ENCODE assay signal across 17 cellular contexts in genomic region chr1:29584362-29584761, GRCh38.
DNase-seq lines count a peak whose midpoint lies in the region; ATAC-seq, FAIRE-seq and TF ChIP-seq lines count a peak whose summit lies in the region.
"Had no signal": no experiment of that assay in that cellular context is flagged by ENCODE, and none has a peak within 500 bp of the region (broad histone marks: within the 10 kb centered on the region; RNA-seq: fewer than 3 reads in every experiment).

No MANE protein-coding gene starts in this region.

- H3K4me2 ChIP-seq in keratinocyte (ENCODE audit: control insufficient read depth, extremely low read depth, insufficient read depth, low read depth, low read length) (peak overlapping the region; percentile 47), PC-9 (no peak overlapping the region)

- no peak for TF ChIP-seq CTCF in RWPE2 (IDR thresholded peaks at IDR 0.05; ENCODE audit: poor library complexity, severe bottlenecking)
- no peak for TF ChIP-seq CTCF in coronary artery (IDR thresholded peaks at IDR 0.05)
- TF ChIP-seq CTCF in keratinocyte (optimal IDR thresholded peaks at IDR 0.05 in 1 of 3, IDR thresholded peaks at IDR 0.05 in 1 of 3, conservative IDR thresholded peaks at IDR 0.05 in 1 of 3; ENCODE audit: extremely low read depth in 1 of 3, insufficient read depth in 2 of 3, low read length in 3 of 3), result no peak
- TF ChIP-seq CTCF in vagina (IDR thresholded peaks at IDR 0.05), result no peak
- no peak for TF ChIP-seq CTCF in PC-9 (conservative IDR thresholded peaks at IDR 0.05)
- TF ChIP-seq CTCF in GM10248 (IDR thresholded peaks at IDR 0.05; ENCODE audit: control extremely low read depth, extremely low read depth, low read depth, missing control alignments), result no peak

- H3K27me3 ChIP-seq in RWPE2 (ENCODE audit: insufficient read depth, poor library complexity, severe bottlenecking), result no peaks in the 10 kb centered on the region
- H3K27me3 ChIP-seq in keratinocyte (ENCODE audit: control insufficient read depth, extremely low read depth, insufficient read depth, low read length), result no peaks in the 10 kb centered on the region
- no peaks in the 10 kb centered on the region for H3K27me3 ChIP-seq in vagina
- no peaks in the 10 kb centered on the region for H3K27me3 ChIP-seq in PC-9 (ENCODE audit: insufficient read depth, low read depth)
- H3K27me3 ChIP-seq: BE2C had no signal

- CTCF ChIA-PET in PC-9 (lab: Charles Lee), result no interaction called here
- CTCF ChIA-PET in GM10248 (lab: Yijun Ruan, JAX), result interaction anchor here (1.1 kb wide), 1 partner anchor 16 kb away, joined by 5 read pairs; no protein-coding TSS in a partner anchor

- no peaks in the 10 kb centered on the region for H3K9me2 ChIP-seq in PC-9 (ENCODE audit: insufficient read depth)

- no TSS peak for BruUV-seq in PC-9 (replicated peaks; lab: Mats Ljungman, UMichigan)

- H4K20me1 ChIP-seq in keratinocyte (ENCODE audit: control insufficient read depth, extremely low read depth, insufficient read depth, low read length) (no peaks in the 10 kb centered on the region), PC-9 (ENCODE audit: insufficient read depth) (no peaks in the 10 kb centered on the region)

- H3K4me1 ChIP-seq in RWPE2 (ENCODE audit: insufficient read depth, poor library complexity, severe bottlenecking) (peaks cover 36% of the 10 kb centered on the region), keratinocyte (ENCODE audit: control insufficient read depth, extremely low read depth, insufficient read depth, low read length) (peaks cover 52% of the 10 kb centered on the region), vagina (no peaks in the 10 kb centered on the region), PC-9 (replicated peaks; ENCODE audit: insufficient read depth) (no peaks in the 10 kb centered on the region)
- H3K4me1 ChIP-seq: BE2C had no signal

- H3K9me1 ChIP-seq in keratinocyte (ENCODE audit: control insufficient read depth, extremely low read depth, insufficient read depth, low read length), result no peaks in the 10 kb centered on the region

- no peaks in the 10 kb centered on the region for H3K36me3 ChIP-seq in RWPE2 (ENCODE audit: low read depth)
- H3K36me3 ChIP-seq in keratinocyte (ENCODE audit: control insufficient read depth in 2 of 2, extremely low read depth in 1 of 2, insufficient read depth in 2 of 2, low read length in 2 of 2), result no peaks in the 10 kb centered on the region
- H3K36me3 ChIP-seq in vagina, result no peaks in the 10 kb centered on the region
- H3K36me3 ChIP-seq in PC-9 (ENCODE audit: low read depth), result no peaks in the 10 kb centered on the region
- H3K36me3 ChIP-seq: BE2C had no signal

- H3K4me3 ChIP-seq in RWPE2 (ENCODE audit: severe bottlenecking), result no peak overlapping the region
- H3K4me3 ChIP-seq in coronary artery, result no peak overlapping the region
- H3K4me3 ChIP-seq in keratinocyte (ENCODE audit: control insufficient read depth in 2 of 3, extremely low read depth in 1 of 3, insufficient read depth in 2 of 3, low read depth in 1 of 3, low read length in 3 of 3), result peak overlapping the region in 1 of 3 experiments; percentile 16
- H3K4me3 ChIP-seq in vagina, result no peak overlapping the region
- no peak overlapping the region for H3K4me3 ChIP-seq in PC-9

- H3K27ac ChIP-seq in RWPE2 (ENCODE audit: poor library complexity, severe bottlenecking), result peak overlapping the region; percentile 24
- no peak overlapping the region for H3K27ac ChIP-seq in coronary artery
- H3K27ac ChIP-seq in keratinocyte (ENCODE audit: control insufficient read depth, insufficient read depth, low read length), result peak overlapping the region; percentile 59
- no peak overlapping the region for H3K27ac ChIP-seq in vagina
- no peak overlapping the region for H3K27ac ChIP-seq in PC-9
- H3K27ac ChIP-seq: C4-2B had no signal

- DNase-seq in RWPE2 (ENCODE audit: low spot score) (no peak), coronary artery (ENCODE audit: low spot score) (peak; percentile 58), keratinocyte (ENCODE audit: low read depth, low spot score) (no peak), vagina (ENCODE audit: extremely low spot score in 2 of 2) (peak; percentile 49 to 60), NCI-H1694 (lab: John Stamatoyannopoulos, UW) (no peak), PC-9 (no peak), GM10248 (ENCODE audit: extremely low spot score) (no peak)
- DNase-seq: BE2C; CD4-positive, alpha-beta memory T cell; DMS79 treated with DMSO at 0.1 percent for 48 hours; EL; GOT3; H9 had no signal

- dilution Hi-C loops in keratinocyte (cut with MboI; ENCODE audit: extremely low pct_ligation_motif_present, low sequenced_read_pairs), result no loop called here

- no peaks in the 10 kb centered on the region for H3K79me2 ChIP-seq in keratinocyte (ENCODE audit: control insufficient read depth, insufficient read depth, low read length)
- H3K79me2 ChIP-seq in PC-9 (ENCODE audit: low read depth), result no peaks in the 10 kb centered on the region

- peak overlapping the region; percentile 29 for H3K9ac ChIP-seq in keratinocyte (ENCODE audit: control insufficient read depth, extremely low read depth, insufficient read depth, low read length)

- intact Hi-C loops in vagina (cut with DNase I), result no loop called here
- intact Hi-C loops in PC-9 (cut with micrococcal nuclease; ENCODE audit: unreplicated experiment), result no loop called here

- no peak for ATAC-seq in RWPE2 (ENCODE audit: low read depth)

- POLR2A ChIA-PET in PC-9 (lab: Charles Lee; ENCODE audit: unreplicated experiment), result no interaction called here
- POLR2A ChIA-PET in GM10248 (lab: Yijun Ruan, JAX), result no interaction called here

- H2AFZ ChIP-seq in keratinocyte (ENCODE audit: control insufficient read depth, low read length), result no peak overlapping the region
- no peak overlapping the region for H2AFZ ChIP-seq in PC-9

- H3K9me3 ChIP-seq in RWPE2 (ENCODE audit: severe bottlenecking), result peaks cover 4% of the 10 kb centered on the region
- no peaks in the 10 kb centered on the region for H3K9me3 ChIP-seq in keratinocyte (ENCODE audit: control insufficient read depth, low read depth, low read length)
- no peaks in the 10 kb centered on the region for H3K9me3 ChIP-seq in vagina
- H3K9me3 ChIP-seq in PC-9 (ENCODE audit: insufficient read depth, low read depth), result no peaks in the 10 kb centered on the region
- H3K9me3 ChIP-seq: BE2C had no signal

- FAIRE-seq in keratinocyte (lab: Jason Lieb, UNC), result peak; percentile 64
- FAIRE-seq: A204.1, G401.6, GM12892 had no signal

- no peak for TF ChIP-seq POLR2A in vagina (IDR thresholded peaks at IDR 0.05)

- H3F3A ChIP-seq in PC-9 (ENCODE audit: insufficient read depth, low read depth), result no peaks in the 10 kb centered on the region

Comparison
In these comparisons a context has a peak if more than half of its experiments do, and no peak if none do; other contexts are left out.
1. DNase-seq: peak in coronary artery (single experiment) and vagina (2 of 2); none in RWPE2 (single experiment), keratinocyte (single experiment), NCI-H1694 (single experiment), PC-9 (0 of 2) and GM10248 (single experiment).
2. H3K27ac ChIP-seq: peak in RWPE2 (single experiment) and keratinocyte (single experiment); none in coronary artery (0 of 2), vagina (single experiment) and PC-9 (single experiment).